Comparison of ENCODE assay signal across 8 cellular contexts in genomic region chr17:19977360-19978205, GRCh38. TPM values are rescaled to one million over a fixed set of nuclear protein-coding genes. Genes with fewer than 3 reads are reported as not detected.
DNase-seq lines count a peak whose midpoint lies in the region; TF ChIP-seq lines count a peak whose summit lies in the region.

AKAP10 (minus strand) TSS chr17:19977828; CDS start chr17:19977679, 149 bp downstream.

- H3K4me2 ChIP-seq in GM23248 (ENCODE audit: unreplicated experiment) (peak within 1 kb of the TSS; percentile 96), neural cell (ENCODE audit: low read length) (peak within 1 kb of the TSS; percentile 91)

- intact Hi-C loops in stomach (cut with DNase I; ENCODE audit: low total_unique reads), result no loop called here

- 1 to 2% methylated on average over 43 to 54 of the region's 75 CpGs for WGBS in GM23248 (ENCODE audit: low coverage in 1 of 2, low lambda C conversion rate in 2 of 2, missing lambda C conversion rate in 2 of 2), 2 experiments
- 0 to 1% (median 0%) methylated on average over 32 to 75 of the region's 75 CpGs for WGBS in stomach, 5 donors

- H3K9ac ChIP-seq in GM23248, result peak within 1 kb of the TSS; percentile 96
- peak within 1 kb of the TSS; percentile 88 for H3K9ac ChIP-seq in neural cell (ENCODE audit: low read length)

- no peak for TF ChIP-seq RAD21 in neural cell (conservative IDR thresholded peaks at IDR 0.05)

- H3K9me2 ChIP-seq in GM23248 (ENCODE audit: insufficient read depth) (no peaks in the 10 kb centered on the region), neural cell (ENCODE audit: insufficient read depth, low read length) (no peaks in the 10 kb centered on the region)

- DNase-seq in EH (ENCODE audit: low read depth) (peak; percentile 86), GM23248 (peak; percentile 95), Kasumi-1 (lab: John Stamatoyannopoulos, UW) (peak; percentile 65 to 71), RPMI8226 (peak; percentile 91), fibroblast of the conjunctiva (ENCODE audit: low read depth) (peak; percentile 55), stomach (peak; percentile 95)
- DNase-seq in activated T-helper 9 cell treated with anti-CD3 and anti-CD28 coated beads, Interleukin-2, amount 50 U/mL, for 16 hours (ENCODE audit: low read depth), result peak; percentile 92

- H3K4me3 ChIP-seq in GM23248 (peak within 1 kb of the TSS; percentile 97), neural cell (ENCODE audit: low read length) (peak within 1 kb of the TSS; percentile 94), stomach (peak within 1 kb of the TSS; percentile 61 to 99 (median 81))

- TF ChIP-seq CTCF in neural cell (IDR thresholded peaks at IDR 0.05; ENCODE audit: poor library complexity, severe bottlenecking) (no peak), stomach (IDR thresholded peaks at IDR 0.05) (no peak)

- no peaks in the 10 kb centered on the region for H3K9me3 ChIP-seq in GM23248 (ENCODE audit: low read depth)
- no peaks in the 10 kb centered on the region for H3K9me3 ChIP-seq in neural cell (ENCODE audit: low read length)
- H3K9me3 ChIP-seq in stomach, result no peaks in the 10 kb centered on the region

- H3K27me3 ChIP-seq in GM23248 (replicated peaks; ENCODE audit: insufficient read depth), result no peaks in the 10 kb centered on the region
- H3K27me3 ChIP-seq in neural cell (ENCODE audit: insufficient read depth, low read depth, low read length), result no peaks in the 10 kb centered on the region
- no peaks in the 10 kb centered on the region for H3K27me3 ChIP-seq in stomach

- H3K36me3 ChIP-seq in GM23248 (ENCODE audit: low read depth) (no peaks in the 10 kb centered on the region), neural cell (ENCODE audit: insufficient read depth, low read length) (no peaks in the 10 kb centered on the region), stomach (peaks cover 0 to 13% (median 1%) of the 10 kb centered on the region in 4 donors)

- H4K20me1 ChIP-seq in GM23248 (ENCODE audit: insufficient read depth) (no peaks in the 10 kb centered on the region), neural cell (ENCODE audit: insufficient read depth) (no peaks in the 10 kb centered on the region)

- TF ChIP-seq POLR2A in stomach (IDR thresholded peaks at IDR 0.05), result no peak

- TF ChIP-seq EP300 in neural cell (conservative IDR thresholded peaks at IDR 0.05; ENCODE audit: poor library complexity, severe bottlenecking), result peak; percentile 28
- TF ChIP-seq EP300 in stomach (IDR thresholded peaks at IDR 0.05), result no peak

- peak within 1 kb of the TSS; percentile 74 for H3K27ac ChIP-seq in GM23248
- H3K27ac ChIP-seq in neural cell (ENCODE audit: low read length), result peak within 1 kb of the TSS; percentile 83
- peak within 1 kb of the TSS; percentile 87 to 97 (median 91) for H3K27ac ChIP-seq in stomach

- H3K79me2 ChIP-seq in GM23248 (ENCODE audit: insufficient read depth) (peaks cover 60% of the 10 kb centered on the region), neural cell (replicated peaks; ENCODE audit: insufficient read depth, low read length) (peaks cover 39% of the 10 kb centered on the region)

- in situ Hi-C loops in GM23248 (cut with MboI), result loop anchor here (25.0 kb wide), 1 partner anchor 235 kb away; no protein-coding TSS in a partner anchor

- peaks cover 13% of the 10 kb centered on the region for H3K4me1 ChIP-seq in GM23248 (ENCODE audit: insufficient read depth)
- peaks cover 23 to 68% (median 46%) of the 10 kb centered on the region in 4 donors for H3K4me1 ChIP-seq in stomach

- H3F3A ChIP-seq in GM23248 (ENCODE audit: insufficient read depth) (no peaks in the 10 kb centered on the region), neural cell (ENCODE audit: insufficient read depth, low read length, poor library complexity, severe bottlenecking) (no peaks in the 10 kb centered on the region)

- H2AFZ ChIP-seq in GM23248 (peak within 1 kb of the TSS; percentile 98), neural cell (ENCODE audit: low read depth, low read length) (peak within 1 kb of the TSS; percentile 90)

TF ChIP-seq in neural cell, 6 proteins besides CTCF, POLR2A, EP300 and RAD21:
- TF ChIP-seq POLR2AphosphoS5 (IDR thresholded peaks at IDR 0.05) (peak; percentile 86), REST (IDR thresholded peaks at IDR 0.05; ENCODE audit: borderline replicate concordance) (peak; percentile 67), MXI1 (conservative IDR thresholded peaks at IDR 0.05; ENCODE audit: poor library complexity, severe bottlenecking) (peak; percentile 81), SMC3 (conservative IDR thresholded peaks at IDR 0.05; ENCODE audit: poor library complexity) (no peak), EZH2 (IDR thresholded peaks at IDR 0.05; ENCODE audit: borderline replicate concordance, insufficient read depth, low read length, poor library complexity, severe bottlenecking) (no peak), TAF1 (IDR thresholded peaks at IDR 0.05; ENCODE audit: low read depth) (no peak)

RNA-seq across cellular contexts. Expression of gene AKAP10, which starts in this region (rescaled TPM):
- 24.8 and 26.5 TPM in 2 replicates for total RNA-seq in GM23248 (2014; rRNA removed; shearing (Covaris generic))
- polyA plus RNA-seq in GM23248 (2016; fragmentation: Nextera tagmentation; extraction: Ambion mirVana) (18.0 and 18.7 TPM in 2 replicates), neural cell (26.9 and 27.3 TPM in 2 replicates), stomach (1 to 10 TPM; 5.1 to 9.5 (median 8.9) TPM)
- polyA minus RNA-seq in neural cell, result 43.5 and 47.0 TPM in 2 replicates
- 10 to 100 TPM; 24.6 to 54.5 (median 35.2) TPM for total RNA-seq in stomach

Comparison
In these comparisons a context has a peak if more than half of its experiments do, and no peak if none do; other contexts are left out.
1. Peak in every context shown above with its lines: DNase-seq, H3K4me3 ChIP-seq and H3K27ac ChIP-seq.